ENCODE assay signal across 9 cellular contexts in genomic region chr20:31515775-31516107, GRCh38. TPM values are rescaled to one million over a fixed set of nuclear protein-coding genes. Genes with fewer than 3 reads are reported as not detected.
DNase-seq lines count a peak whose midpoint lies in the region; ATAC-seq and TF ChIP-seq lines count a peak whose summit lies in the region.
"Had no signal": no experiment of that assay in that cellular context is flagged by ENCODE, and none has a peak within 500 bp of the region (broad histone marks: within the 10 kb centered on the region; RNA-seq: fewer than 3 reads in every experiment).

No MANE protein-coding gene starts in this region.

- peaks cover 4% of the 10 kb centered on the region for H3K23me2 ChIP-seq in H9 (ENCODE audit: insufficient read length, low read depth, low read length, poor library complexity, severe bottlenecking)

- H3K4me1 ChIP-seq in ACC112 (ENCODE audit: control insufficient read depth, insufficient read depth, low read length, unreplicated experiment) (peaks cover 29% of the 10 kb centered on the region), H9 (ENCODE audit: insufficient read depth, low read length) (no peaks in the 10 kb centered on the region; the same call in 1 of the 2 replicates), ascending aorta (peaks cover 18 to 29% of the 10 kb centered on the region in 2 donors), mesenchymal stem cell (ENCODE audit: control insufficient read depth, insufficient read depth, low read depth, low read length) (peaks cover 26% of the 10 kb centered on the region)

- H3K36me3 Mint-ChIP-seq in H9 (ENCODE audit: insufficient read depth in 1 of 3, low read depth in 3 of 3), result peaks cover 0 to 18% (median 8%) of the 10 kb centered on the region in 3 experiments; a peak in 5 of 7 replicates

- H3K9ac ChIP-seq in H9 (ENCODE audit: extremely low read depth, insufficient read length, low read length) (no peak overlapping the region), mesenchymal stem cell (ENCODE audit: low read length) (peak overlapping the region; percentile 97)

- peaks cover 0 to 3% of the 10 kb centered on the region in 2 experiments; a peak in 2 of 5 replicates for H3K9me3 Mint-ChIP-seq in H9

- peaks cover 59% of the 10 kb centered on the region for H3K79me2 ChIP-seq in ACC112 (ENCODE audit: control insufficient read depth, insufficient read depth, low read length, unreplicated experiment)
- H3K79me2 ChIP-seq in H9 (ENCODE audit: insufficient read depth, low read length), result peaks cover 3% of the 10 kb centered on the region; the same call in 1 of the 2 replicates

- no peak overlapping the region for H3K18ac ChIP-seq in H9 (ENCODE audit: insufficient read length, low read depth, low read length)
- peak overlapping the region in 1 of 2 experiments; percentile 7 for H3K18ac ChIP-seq in mesenchymal stem cell (ENCODE audit: low read depth in 1 of 2, low read length in 2 of 2)

- no peak overlapping the region for H3K56ac ChIP-seq in H9 (ENCODE audit: insufficient read length, low read depth, low read length)

- H3K14ac ChIP-seq in H9 (ENCODE audit: insufficient read depth, low read length) (no peak overlapping the region; the same call in 1 of the 2 replicates), mesenchymal stem cell (ENCODE audit: low read length in 2 of 2) (no peak overlapping the region)

- no peak overlapping the region for H2BK120ac ChIP-seq in H9 (ENCODE audit: low read depth, low read length, poor library complexity, severe bottlenecking)
- H2BK120ac ChIP-seq in mesenchymal stem cell (ENCODE audit: low read depth, low read length), result no peak overlapping the region

- H3K9me3 ChIP-seq in H9 (ENCODE audit: control insufficient read depth, low read depth, low read length), result no peaks in the 10 kb centered on the region
- no peaks in the 10 kb centered on the region for H3K9me3 ChIP-seq in ascending aorta
- no peaks in the 10 kb centered on the region for H3K9me3 ChIP-seq in mesenchymal stem cell (ENCODE audit: control insufficient read depth, low read length)

- H2AK5ac ChIP-seq in H9 (ENCODE audit: insufficient read length, low read length) (no peak overlapping the region), mesenchymal stem cell (ENCODE audit: low read length, severe bottlenecking) (peak overlapping the region; percentile 2)

- H2BK12ac ChIP-seq in H9 (ENCODE audit: insufficient read length, low read depth, low read length) (no peak overlapping the region), mesenchymal stem cell (ENCODE audit: low read length in 2 of 2) (no peak overlapping the region)

- ATAC-seq in GM18520 (IDR thresholded peaks at IDR 0.05; ENCODE audit: unreplicated experiment), result no peak

- intact Hi-C loops in ascending aorta (cut with DNase I), result loop anchor here (2.0 kb wide), 1 partner anchor 31 kb away; a partner anchor contains a TSS

- no peak overlapping the region for H3K4me3 Mint-ChIP-seq in H9

- peaks cover 0 to 3% of the 10 kb centered on the region in 2 experiments; a peak in 1 of 4 replicates for H3K4me1 Mint-ChIP-seq in H9

- H4K5ac ChIP-seq in H9 (ENCODE audit: insufficient read length, low read depth, low read length), result no peak overlapping the region

- H3K4ac ChIP-seq in H9 (ENCODE audit: low read depth, low read length) (no peak overlapping the region), mesenchymal stem cell (ENCODE audit: low read depth in 1 of 2, low read length in 2 of 2) (peak overlapping the region; percentile 15 to 53)

- H3K27me3 Mint-ChIP-seq in H9 (ENCODE audit: low read depth), result peaks cover 3% of the 10 kb centered on the region; the same call in 1 of the 2 replicates

- no peak overlapping the region for H2BK5ac ChIP-seq in H9 (ENCODE audit: insufficient read length, low read length)
- H2BK5ac ChIP-seq in mesenchymal stem cell (ENCODE audit: low read depth, low read length, poor library complexity, severe bottlenecking), result peak overlapping the region; percentile 49

- H3K79me1 ChIP-seq in H9 (ENCODE audit: insufficient read depth, low read depth, low read length, poor library complexity, severe bottlenecking) (peaks cover 6% of the 10 kb centered on the region), mesenchymal stem cell (replicated peaks; ENCODE audit: low read length, poor library complexity, severe bottlenecking) (peaks cover 1% of the 10 kb centered on the region)

- H3K36me3 ChIP-seq in ACC112 (ENCODE audit: insufficient read depth, low read length) (peaks cover 3% of the 10 kb centered on the region; the same call in 1 of the 2 replicates), ascending aorta (peaks cover 3 to 4% of the 10 kb centered on the region in 2 donors), mesenchymal stem cell (ENCODE audit: control insufficient read depth in 1 of 2, insufficient read depth in 2 of 2, low read depth in 1 of 2, low read length in 2 of 2) (peaks cover 16 to 33% of the 10 kb centered on the region in 2 experiments)

- WGBS in H9 (ENCODE audit: extremely low coverage, insufficient read length, low lambda C conversion rate), result no CpG with 5 or more reads among the region's 3 CpGs
- WGBS in mesenchymal stem cell, result 91% methylated on average over 3 of the region's 3 CpGs

- peak overlapping the region; percentile 94 for H3K4me3 ChIP-seq in ACC112 (ENCODE audit: low read depth, low read length)
- peak overlapping the region; percentile 85 to 96 for H3K4me3 ChIP-seq in ascending aorta
- H3K4me3 ChIP-seq in mesenchymal stem cell (ENCODE audit: insufficient read depth in 1 of 2, low read depth in 1 of 2, low read length in 2 of 2), result peak overlapping the region in 1 of 2 experiments; percentile 97

- H3K4me2 ChIP-seq in H9 (ENCODE audit: insufficient read depth, insufficient read length, low read length) (peak overlapping the region; percentile 95), mesenchymal stem cell (ENCODE audit: low read length, poor library complexity, severe bottlenecking) (peak overlapping the region; percentile 83)

- H2BK15ac ChIP-seq in H9 (ENCODE audit: low read depth, low read length), result no peak overlapping the region
- H2BK15ac ChIP-seq in mesenchymal stem cell (ENCODE audit: low read depth, poor library complexity, severe bottlenecking), result no peak overlapping the region

- H3K27ac ChIP-seq in ACC112 (ENCODE audit: low read depth, low read length) (no peak overlapping the region), H9 (ENCODE audit: insufficient read length, low read depth, low read length) (no peak overlapping the region), ascending aorta (peak overlapping the region; percentile 17 to 72), mesenchymal stem cell (ENCODE audit: low read length, poor library complexity, severe bottlenecking) (no peak overlapping the region)

- TF ChIP-seq CTCF in H9 (conservative IDR thresholded peaks at IDR 0.05) (no peak), ascending aorta (IDR thresholded peaks at IDR 0.05) (no peak)

- H3K23ac ChIP-seq in H9 (ENCODE audit: insufficient read length, low read depth, low read length) (no peak overlapping the region), mesenchymal stem cell (ENCODE audit: low read length in 2 of 2) (peak overlapping the region in 1 of 2 experiments; percentile 15)

- H4K20me1 ChIP-seq in H9 (ENCODE audit: control insufficient read depth, insufficient read depth, insufficient read length), result peaks cover 2% of the 10 kb centered on the region

- H2BK20ac ChIP-seq in H9 (ENCODE audit: low read depth, low read length, poor library complexity, severe bottlenecking), result no peak overlapping the region

- no peak overlapping the region for H2AFZ ChIP-seq in ACC112 (ENCODE audit: low read length, unreplicated experiment)
- no peak overlapping the region for H2AFZ ChIP-seq in H9 (ENCODE audit: low read length)
- H2AFZ ChIP-seq in mesenchymal stem cell (ENCODE audit: low read depth, low read length), result no peak overlapping the region

- H3K27ac Mint-ChIP-seq in H9, result no peak overlapping the region

- H4K91ac ChIP-seq in H9 (ENCODE audit: insufficient read length, low read depth, low read length) (no peak overlapping the region), mesenchymal stem cell (ENCODE audit: low read length) (peak overlapping the region; percentile 2)

- H3T11ph ChIP-seq in H9 (ENCODE audit: low read length), result no peak overlapping the region

- H4K8ac ChIP-seq in H9 (replicated peaks; ENCODE audit: insufficient read length, low read depth, low read length), result no peak overlapping the region
- peak overlapping the region; percentile 42 for H4K8ac ChIP-seq in mesenchymal stem cell (ENCODE audit: low read length)

- no peaks in the 10 kb centered on the region for H3K27me3 ChIP-seq in ACC112 (ENCODE audit: insufficient read depth, low read length)
- no peaks in the 10 kb centered on the region for H3K27me3 ChIP-seq in H9 (ENCODE audit: insufficient read depth, low read length)
- no peaks in the 10 kb centered on the region for H3K27me3 ChIP-seq in ascending aorta
- no peaks in the 10 kb centered on the region for H3K27me3 ChIP-seq in mesenchymal stem cell (ENCODE audit: control insufficient read depth in 1 of 2, insufficient read depth in 1 of 2, low read length in 2 of 2)

- DNase-seq in H9 (no peak), ascending aorta (ENCODE audit: low spot score in 2 of 2) (no peak), mesenchymal stem cell (no peak), activated gamma-delta T cell (lab: John Stamatoyannopoulos, UW) (no peak), SHP77 (lab: John Stamatoyannopoulos, UW) (no peak)
- no peak for DNase-seq in stimulated activated CD4-positive, alpha-beta T cell treated with anti-CD3 and anti-CD28 coated beads, Interleukin-12 subunit alpha, Interleukin-12 subunit beta, amount 100 ng/mL, for 4 hours
- DNase-seq: SW 1271 had no signal

RNA-seq across cellular contexts. Expression of gene HM13, which starts 1.5 kb away (rescaled TPM):
- total RNA-seq in H9 (2021) (162 and 169 TPM in 2 replicates), ascending aorta (84.9 TPM)
- polyA plus RNA-seq in mesenchymal stem cell (2013, experiment 1 of 2), result 291 TPM
- 287 TPM for polyA plus RNA-seq in mesenchymal stem cell (2013, experiment 2 of 2)

RNA-seq across cellular contexts. Expression of gene REM1, which starts 40.7 kb away (rescaled TPM):
- not detected in 2 replicates for total RNA-seq in H9 (2021)
- total RNA-seq in ascending aorta, result 31.0 TPM
- polyA plus RNA-seq in mesenchymal stem cell (2013, experiment 1 of 2), result not detected
- not detected for polyA plus RNA-seq in mesenchymal stem cell (2013, experiment 2 of 2)

RNA-seq across cellular contexts. Expression of gene DEFB124, which starts 40.8 kb away (rescaled TPM):
- not detected in 2 replicates for total RNA-seq in H9 (2021)
- not detected for total RNA-seq in ascending aorta
- polyA plus RNA-seq in mesenchymal stem cell (2013, experiment 1 of 2), result not detected
- polyA plus RNA-seq in mesenchymal stem cell (2013, experiment 2 of 2), result not detected

Comparison
In these comparisons a context has a peak if more than half of its experiments do, and no peak if none do; other contexts are left out.
1. H3K27ac ChIP-seq: peak in ascending aorta (2 of 2); none in ACC112 (single experiment), H9 (single experiment) and mesenchymal stem cell (single experiment).
2. RNA of gene REM1, which starts 40.7 kb away (total RNA-seq): 31.0 TPM in ascending aorta (single experiment); not detected in H9; every median in the first group is over 10 times any median in the second.